ENCODE assay signal across 19 cellular contexts in the genomic region with DNA sequence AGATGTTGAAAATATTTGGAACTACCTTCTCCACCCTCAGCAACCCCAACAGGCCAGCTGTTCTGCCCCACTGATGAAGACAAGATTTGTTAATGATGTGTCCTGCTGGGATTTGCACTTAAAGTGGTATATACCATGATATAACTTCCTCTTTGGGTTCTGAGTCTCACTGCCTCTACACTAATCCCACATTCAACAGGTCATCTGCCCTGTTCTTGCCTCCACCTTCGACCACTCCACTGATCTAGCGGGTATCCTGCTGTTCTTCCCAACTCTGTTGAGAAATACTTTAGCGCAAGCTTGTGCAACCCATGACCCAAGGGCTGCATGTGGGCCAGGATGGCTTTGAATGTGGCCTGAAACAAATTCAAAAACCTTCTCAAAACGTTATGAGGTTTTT.
"Had no signal": no experiment of that assay in that cellular context is flagged by ENCODE, and none has a peak within 500 bp of the region (broad histone marks: within the 10 kb centered on the region; RNA-seq: fewer than 3 reads in every experiment).

No MANE protein-coding gene starts in this region.

- H3K4me1 Mint-ChIP-seq: IgD-negative memory B cell had no signal

- DNase-seq: NCI-H1092 treated with DMSO at 0.1 percent for 48 hours, NCI-H1436, NCI-H187, NCI-H2029, NCI-H2081 treated with DMSO at 0.1 percent for 48 hours, NCI-H2171, NCI-H226, NCI-H446, NCI-H510A, NCI-H524 treated with DMSO at 0.1 percent for 48 hours, NCI-H69, NCI-H774, Right ventricle myocardium superior, RPMI8226, SIG-M5 had no signal

- H3K36me3 Mint-ChIP-seq: IgD-negative memory B cell had no signal

- H3K27ac Mint-ChIP-seq: IgD-negative memory B cell had no signal

- H3K4me3 Mint-ChIP-seq: IgD-negative memory B cell had no signal

- H3K4me3 ChIP-seq: K562, SJSA1, SK-N-MC had no signal
